17 cellular contexts compared by ENCODE assay signal in genomic region chr2:72155737-72156136, GRCh38. TPM values are rescaled to one million over a fixed set of nuclear protein-coding genes. Genes with fewer than 3 reads are reported as not detected.
"Had no signal": no experiment of that assay in that cellular context is flagged by ENCODE, and none has a peak within 500 bp of the region (broad histone marks: within the 10 kb centered on the region; RNA-seq: fewer than 3 reads in every experiment).

No MANE protein-coding gene starts in this region.

- H3K4me3 Mint-ChIP-seq: endodermal cell; nephron; stimulated activated naive B cell treated with anti-CD40 and anti-IgM and Interleukin-4, amounts not matched to agents 10 μg/mL and 1 μg/mL and 100 μg/mL, for 72 hours had no signal

- H3K4me3 ChIP-seq: skin epidermis had no signal

- H3K4me1 ChIP-seq: parathyroid adenoma had no signal

- H3K27ac ChIP-seq: parathyroid adenoma, skin epidermis had no signal

- DNase-seq: cerebellar nuclear complex; effector CD4-positive, alpha-beta T cell; erythroblast; foreskin melanocyte; hippocampal formation; left colon; mammary epithelial cell; occipital lobe; stimulated activated CD4-positive, alpha-beta T cell treated with anti-CD3 and anti-CD28 coated beads, Interleukin-4, amount 100 ng/mL, for 4 hours; stimulated activated naive B cell treated with anti-CD40 and anti-IgM and Interleukin-4, amounts not matched to agents 10 μg/mL and 1 μg/mL and 100 μg/mL, for 72 hours; trophoblast cell had no signal

- H3K36me3 Mint-ChIP-seq: stimulated activated naive B cell treated with anti-CD40 and anti-IgM and Interleukin-4, amounts not matched to agents 10 μg/mL and 1 μg/mL and 100 μg/mL, for 72 hours had no signal

- ATAC-seq: left colon; sciatic nerve; stimulated activated naive B cell treated with anti-CD40 and anti-IgM and Interleukin-4, amounts not matched to agents 10 μg/mL and 1 μg/mL and 100 μg/mL, for 72 hours had no signal

- H3K27ac Mint-ChIP-seq: endodermal cell; nephron; stimulated activated naive B cell treated with anti-CD40 and anti-IgM and Interleukin-4, amounts not matched to agents 10 μg/mL and 1 μg/mL and 100 μg/mL, for 72 hours had no signal

- H3K9me3 Mint-ChIP-seq: endodermal cell; nephron; stimulated activated naive B cell treated with anti-CD40 and anti-IgM and Interleukin-4, amounts not matched to agents 10 μg/mL and 1 μg/mL and 100 μg/mL, for 72 hours had no signal

- H3K4me1 Mint-ChIP-seq: endodermal cell; nephron; stimulated activated naive B cell treated with anti-CD40 and anti-IgM and Interleukin-4, amounts not matched to agents 10 μg/mL and 1 μg/mL and 100 μg/mL, for 72 hours had no signal

RNA-seq across cellular contexts. Expression of gene CYP26B1, which starts 8.1 kb away (rescaled TPM):
- total RNA-seq: dermis microvascular lymphatic vessel endothelial cell had no signal
